Comparison of ENCODE assay signal across 8 cellular contexts in genomic region chr2:206159346-206160123, GRCh38. TPM values are rescaled to one million over a fixed set of nuclear protein-coding genes. Genes with fewer than 3 reads are reported as not detected.
A peak's percentile ranks its signal among the peaks of the same experiment; 100 is the strongest.
DNase-seq lines count a peak whose midpoint lies in the region; ATAC-seq, FAIRE-seq and TF ChIP-seq lines count a peak whose summit lies in the region.

Gene EEF1B2, plus strand, starts transcription at chr2:206159895. Its CDS starts 85 bp downstream, at chr2:206159980.
Gene NDUFS1, minus strand, starts transcription at chr2:206159444. Its CDS starts 5,766 bp downstream, at chr2:206153678.

- peak; percentile 92 for ATAC-seq in HG03460 (IDR thresholded peaks at IDR 0.05; ENCODE audit: unreplicated experiment)

- H3K4me1 ChIP-seq in BE2C: no peaks in the 10 kb centered on the region

- H3K36me3 ChIP-seq in BE2C: peaks cover 58% of the 10 kb centered on the region

- no peaks in the 10 kb centered on the region for H3K27me3 ChIP-seq in BE2C

- TF ChIP-seq CTCF in BE2C (IDR thresholded peaks at IDR 0.05; ENCODE audit: low read depth, low read length): no peak

- peak; percentile 98 for DNase-seq in BE2C
- peak; percentile 75 for DNase-seq in GM19240 (ENCODE audit: insufficient read length, low spot score)
- DNase-seq in NCI-H526 (lab: John Stamatoyannopoulos, UW): peak; percentile 96 to 99
- peak; percentile 98 for DNase-seq in activated CD4-positive, alpha-beta T cell treated with anti-CD3 and anti-CD28 coated beads for 48 hours
- peak; percentile 90 for DNase-seq in kidney glomerular epithelial cell (lab: John Stamatoyannopoulos, UW)
- DNase-seq in stimulated activated CD4-positive, alpha-beta T cell treated with anti-CD3 and anti-CD28 coated beads, Interleukin-1b, Interleukin-23, amount 100 ng/mL, for 1 hour (ENCODE audit: low read depth in 2 of 2): peak; percentile 83 to 91

- peak; percentile 58 for FAIRE-seq in colon (lab: Jason Lieb, UNC)

- no peaks in the 10 kb centered on the region for H3K9me3 ChIP-seq in BE2C

- H3K4me3 ChIP-seq in BE2C (ENCODE audit: low read depth, low read length): peak within 1 kb of the TSS; percentile 96

RNA-seq across cellular contexts. Expression of gene EEF1B2, which starts in this region (rescaled TPM):
- polyA plus RNA-seq in BE2C (2012; ENCODE audit: insufficient read depth, insufficient read length, low read depth): 362 TPM

RNA-seq across cellular contexts. Expression of gene NDUFS1, which starts in this region (rescaled TPM):
- polyA plus RNA-seq in BE2C (2012; ENCODE audit: insufficient read depth, insufficient read length, low read depth): 64.8 TPM

Comparison
In these comparisons a context has a peak if more than half of its experiments do, and no peak if none do; other contexts are left out.
1. Peak in every context shown above with its lines: DNase-seq, ATAC-seq and H3K4me3 ChIP-seq.